Comparison of ENCODE assay signal across 28 cellular contexts in genomic region chr2:234699456-234699855, GRCh38.
"Had no signal": no experiment of that assay in that cellular context is flagged by ENCODE, and none has a peak within 500 bp of the region (broad histone marks: within the 10 kb centered on the region; RNA-seq: fewer than 3 reads in every experiment).

No MANE protein-coding gene starts in this region.

- DNase-seq: dorsolateral prefrontal cortex; effector CD8-positive, alpha-beta T cell; endodermal cell; foreskin keratinocyte; kidney; mammary epithelial cell; mesendoderm; midbrain; naive thymus-derived CD8-positive, alpha-beta T cell; right cardiac atrium; sigmoid colon; spleen; stimulated activated CD4-positive, alpha-beta T cell treated with anti-CD3 and anti-CD28 coated beads, Interleukin-4, amount 100 ng/mL, for 4 hours; stimulated activated naive CD8-positive, alpha-beta T cell treated with anti-CD3 and anti-CD28 coated beads, Interleukin-15, Interleukin-2, amounts not matched to agents 100 U/mL and 50 U/mL, for 24 hours had no signal

- H3K36me3 Mint-ChIP-seq: stimulated activated memory B cell treated with anti-CD40 and anti-IgM and Interleukin-4, amounts not matched to agents 10 μg/mL and 1 μg/mL and 100 μg/mL, for 72 hours had no signal

- ATAC-seq: esophagus mucosa; foreskin keratinocyte; gastroesophageal sphincter; heart left ventricle; left lobe of liver; naive thymus-derived CD8-positive, alpha-beta T cell; right cardiac atrium; stimulated activated memory B cell treated with anti-CD40 and anti-IgM and Interleukin-4, amounts not matched to agents 10 μg/mL and 1 μg/mL and 100 μg/mL, for 72 hours; stimulated activated naive CD8-positive, alpha-beta T cell treated with anti-CD3 and anti-CD28 coated beads, Interleukin-15, Interleukin-2, amounts not matched to agents 100 U/mL and 50 U/mL, for 24 hours had no signal

- FAIRE-seq: colon, kidney had no signal

- H3K27ac Mint-ChIP-seq: endodermal cell; naive thymus-derived CD8-positive, alpha-beta T cell; stimulated activated memory B cell treated with anti-CD40 and anti-IgM and Interleukin-4, amounts not matched to agents 10 μg/mL and 1 μg/mL and 100 μg/mL, for 72 hours had no signal

- H3K4me1 ChIP-seq: foreskin keratinocyte, gastroesophageal sphincter, heart left ventricle, prostate gland, sigmoid colon, spleen, vagina had no signal

- H3K36me3 ChIP-seq: gastroesophageal sphincter, heart left ventricle, prostate gland, sigmoid colon, spleen, thoracic aorta, tibial nerve, vagina had no signal

- H3K79me2 ChIP-seq: hepatocyte had no signal

- H3K4me1 Mint-ChIP-seq: naive thymus-derived CD8-positive, alpha-beta T cell had no signal

- H2AFZ ChIP-seq: hepatocyte had no signal

- H3K4me3 ChIP-seq: dorsolateral prefrontal cortex, gastroesophageal sphincter, heart left ventricle, hepatocyte, prostate gland, sigmoid colon, skin epidermis, spleen, thoracic aorta, tibial nerve, vagina had no signal

- H3K4me2 ChIP-seq: hepatocyte had no signal

- H3K27ac ChIP-seq: dorsolateral prefrontal cortex, epithelial cell of prostate, foreskin keratinocyte, gastroesophageal sphincter, heart left ventricle, hepatocyte, prostate gland, sigmoid colon, skin epidermis, spleen, thoracic aorta, tibial nerve, vagina had no signal

- H3K27me3 ChIP-seq: foreskin keratinocyte, gastroesophageal sphincter, heart left ventricle, hepatocyte, sigmoid colon, spleen, tibial nerve, vagina had no signal

- H3K9me3 ChIP-seq: prostate gland had no signal

- H3K4me3 Mint-ChIP-seq: endodermal cell; naive thymus-derived CD8-positive, alpha-beta T cell; neural crest cell; stimulated activated memory B cell treated with anti-CD40 and anti-IgM and Interleukin-4, amounts not matched to agents 10 μg/mL and 1 μg/mL and 100 μg/mL, for 72 hours had no signal
